ENCODE assay signal across 1 cellular context in the genomic region with DNA sequence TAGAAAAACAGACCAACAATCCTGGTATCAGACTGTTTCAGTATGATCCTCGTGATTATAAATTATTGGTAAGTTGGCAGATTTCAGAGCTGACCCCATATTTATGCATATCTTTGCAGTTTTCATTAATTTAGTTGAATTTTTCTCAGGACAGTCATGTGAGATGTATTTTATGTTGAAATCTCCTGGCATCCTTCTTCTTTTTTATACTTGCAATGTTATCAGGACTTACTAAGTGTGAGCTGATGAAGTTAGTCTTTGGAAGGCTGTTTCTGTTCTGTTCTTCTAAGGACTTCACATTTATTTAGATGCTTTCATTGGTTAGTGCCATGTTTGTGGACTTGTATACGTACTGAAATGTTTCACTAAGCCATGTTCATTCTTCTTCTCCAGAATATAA.
TF ChIP-seq lines count a peak whose summit lies in the region.

No MANE protein-coding gene starts in this region.

TF ChIP-seq in IMR-90, 13 proteins besides CTCF, POLR2A, EP300 and RAD21:
- no peak for TF ChIP-seq NFE2L2 (IDR thresholded peaks at IDR 0.05; ENCODE audit: low read depth, low read length)
- TF ChIP-seq MAFK (IDR thresholded peaks at IDR 0.05; ENCODE audit: low read depth, low read length) = peak; percentile 33; the same call in 1 of the 2 replicates
- TF ChIP-seq CEBPB (IDR thresholded peaks at IDR 0.05; ENCODE audit: low read depth, low read length) = peak; percentile 41; the same call in 1 of the 2 replicates
- TF ChIP-seq MAZ (IDR thresholded peaks at IDR 0.05; ENCODE audit: borderline replicate concordance, low read depth, low read length) = no peak
- TF ChIP-seq BHLHE40 (IDR thresholded peaks at IDR 0.05; ENCODE audit: low read depth, low read length) = no peak
